ENCODE assay signal across 16 cellular contexts in genomic region chr15:57951328-57951932, GRCh38.
DNase-seq lines count a peak whose midpoint lies in the region; ATAC-seq and TF ChIP-seq lines count a peak whose summit lies in the region.
"Had no signal": no experiment of that assay in that cellular context is flagged by ENCODE, and none has a peak within 500 bp of the region (broad histone marks: within the 10 kb centered on the region; RNA-seq: fewer than 3 reads in every experiment).

No MANE protein-coding gene starts in this region.

- H3K79me1 ChIP-seq in H9 (ENCODE audit: insufficient read depth, low read depth, low read length, poor library complexity, severe bottlenecking), result no peaks in the 10 kb centered on the region

- H3K36me3 ChIP-seq in HEK293 (ENCODE audit: control insufficient read depth in 2 of 2, insufficient read depth in 1 of 2, low read length in 2 of 2), result no peaks in the 10 kb centered on the region
- H3K36me3 ChIP-seq: BLaER1 treated with 17β-estradiol and CSF1 and Interleukin-3, amounts not matched to agents 10 nM and 100 nM had no signal

- H3K4me1 Mint-ChIP-seq in nephron, result peaks cover 27% of the 10 kb centered on the region
- H3K4me1 Mint-ChIP-seq in H9, result peaks cover 0 to 6% of the 10 kb centered on the region in 2 experiments; a peak in 2 of 4 replicates
- H3K4me1 Mint-ChIP-seq: B cell had no signal

- H4K20me1 ChIP-seq in H9 (ENCODE audit: control insufficient read depth, insufficient read depth, insufficient read length), result no peaks in the 10 kb centered on the region
- H4K20me1 ChIP-seq: BLaER1 treated with 17β-estradiol and CSF1 and Interleukin-3, amounts not matched to agents 10 nM and 100 nM had no signal

- H4K8ac ChIP-seq in H9 (replicated peaks; ENCODE audit: insufficient read length, low read depth, low read length), result no peak overlapping the region

- H4K91ac ChIP-seq in H9 (ENCODE audit: insufficient read length, low read depth, low read length), result no peak overlapping the region

- no peak overlapping the region for H3K23ac ChIP-seq in H9 (ENCODE audit: insufficient read length, low read depth, low read length)

- H2BK120ac ChIP-seq in H9 (ENCODE audit: low read depth, low read length, poor library complexity, severe bottlenecking), result no peak overlapping the region

- H2BK15ac ChIP-seq in H9 (ENCODE audit: low read depth, low read length), result no peak overlapping the region

- H3K79me2 ChIP-seq in H9 (ENCODE audit: insufficient read depth, low read length), result no peaks in the 10 kb centered on the region

- H3K4ac ChIP-seq in H9 (ENCODE audit: low read depth, low read length), result no peak overlapping the region

- H2BK12ac ChIP-seq in H9 (ENCODE audit: insufficient read length, low read depth, low read length), result no peak overlapping the region

- no peak overlapping the region for H2BK5ac ChIP-seq in H9 (ENCODE audit: insufficient read length, low read length)

- H3T11ph ChIP-seq in H9 (ENCODE audit: low read length), result no peak overlapping the region

- H2BK20ac ChIP-seq in H9 (ENCODE audit: low read depth, low read length, poor library complexity, severe bottlenecking), result no peak overlapping the region

- H3K9ac ChIP-seq in H9 (ENCODE audit: extremely low read depth, insufficient read length, low read length), result no peak overlapping the region
- H3K9ac ChIP-seq: BLaER1 treated with 17β-estradiol and CSF1 and Interleukin-3, amounts not matched to agents 10 nM and 100 nM; GM23248 had no signal

- H3K27me3 Mint-ChIP-seq in nephron (ENCODE audit: low read depth) (no peaks in the 10 kb centered on the region), H9 (ENCODE audit: low read depth) (peaks cover 2% of the 10 kb centered on the region)

- H2AK5ac ChIP-seq in H9 (ENCODE audit: insufficient read length, low read length), result no peak overlapping the region

- H3K27ac ChIP-seq in HEK293 (ENCODE audit: extremely low read depth, low read depth, low read length) (no peak overlapping the region), H9 (ENCODE audit: insufficient read length, low read depth, low read length) (no peak overlapping the region)
- H3K27ac ChIP-seq: BLaER1 treated with 17β-estradiol and CSF1 and Interleukin-3, amounts not matched to agents 10 nM and 100 nM; GM23248 had no signal

- no peaks in the 10 kb centered on the region for H3K4me1 ChIP-seq in HEK293 (ENCODE audit: control insufficient read depth, insufficient read depth, low read length)
- no peaks in the 10 kb centered on the region for H3K4me1 ChIP-seq in H9 (ENCODE audit: insufficient read depth, low read length)
- H3K4me1 ChIP-seq: BLaER1 treated with 17β-estradiol and CSF1 and Interleukin-3, amounts not matched to agents 10 nM and 100 nM had no signal

- H3K9me3 Mint-ChIP-seq in nephron (no peaks in the 10 kb centered on the region), H9 (no peaks in the 10 kb centered on the region; a peak in 1 of 5 replicates)
- H3K9me3 Mint-ChIP-seq: CD8-positive, alpha-beta T cell had no signal

- H3K56ac ChIP-seq in H9 (ENCODE audit: insufficient read length, low read depth, low read length), result no peak overlapping the region

- H3K36me3 Mint-ChIP-seq in nephron (ENCODE audit: low read depth), result peaks cover 21% of the 10 kb centered on the region
- H3K36me3 Mint-ChIP-seq in H9 (ENCODE audit: insufficient read depth in 1 of 3, low read depth in 3 of 3), result no peaks in the 10 kb centered on the region
- H3K36me3 Mint-ChIP-seq: CD8-positive, alpha-beta T cell had no signal

- H3K9me3 ChIP-seq in HEK293 (ENCODE audit: control insufficient read depth, insufficient read depth, low read depth, low read length) (no peaks in the 10 kb centered on the region), H9 (ENCODE audit: control insufficient read depth, low read depth, low read length) (no peaks in the 10 kb centered on the region)
- H3K9me3 ChIP-seq: BLaER1 treated with 17β-estradiol and CSF1 and Interleukin-3, amounts not matched to agents 10 nM and 100 nM had no signal

- WGBS in H9 (ENCODE audit: extremely low coverage, insufficient read length, low lambda C conversion rate), result no CpG with 5 or more reads among the region's 7 CpGs

- DNase-seq in OCI-M1 (lab: John Stamatoyannopoulos, UW), result peak; percentile 16
- DNase-seq in H9, result no peak
- DNase-seq: CD8-positive, alpha-beta T cell; DMS 273 treated with DMSO at 0.1 percent for 48 hours; DMS53; DND-41; EL; GM23248 had no signal

- no peak overlapping the region for H3K4me3 ChIP-seq in HEK293 (ENCODE audit: low read depth, low read length)
- H3K4me3 ChIP-seq: BLaER1 treated with 17β-estradiol and CSF1 and Interleukin-3, amounts not matched to agents 10 nM and 100 nM; GM12878; GM23248 had no signal

- no peak overlapping the region for H4K5ac ChIP-seq in H9 (ENCODE audit: insufficient read length, low read depth, low read length)

- H3K18ac ChIP-seq in H9 (ENCODE audit: insufficient read length, low read depth, low read length), result no peak overlapping the region

- no peak overlapping the region for H2AFZ ChIP-seq in H9 (ENCODE audit: low read length)
- H2AFZ ChIP-seq: GM23248 had no signal

- H3K27ac Mint-ChIP-seq in nephron (peak overlapping the region; percentile 12 to 45 (median 27)), H9 (no peak overlapping the region; a peak in 1 of 7 replicates)
- H3K27ac Mint-ChIP-seq: B cell; CD8-positive, alpha-beta T cell had no signal

- no peak for ATAC-seq in HG03565 (IDR thresholded peaks at IDR 0.05; ENCODE audit: unreplicated experiment)
- ATAC-seq in HG03432 (IDR thresholded peaks at IDR 0.05; ENCODE audit: unreplicated experiment), result no peak
- ATAC-seq: CD8-positive, alpha-beta T cell; GM12878; HCT116 had no signal

- H3K4me2 ChIP-seq in H9 (ENCODE audit: insufficient read depth, insufficient read length, low read length), result no peak overlapping the region
- H3K4me2 ChIP-seq: BLaER1 treated with 17β-estradiol and CSF1 and Interleukin-3, amounts not matched to agents 10 nM and 100 nM had no signal

- H3K27me3 ChIP-seq in H9 (ENCODE audit: insufficient read depth, low read length), result no peaks in the 10 kb centered on the region
- H3K27me3 ChIP-seq: BLaER1 treated with 17β-estradiol and CSF1 and Interleukin-3, amounts not matched to agents 10 nM and 100 nM had no signal

- H3K23me2 ChIP-seq in H9 (ENCODE audit: insufficient read length, low read depth, low read length, poor library complexity, severe bottlenecking), result no peaks in the 10 kb centered on the region

- no peak overlapping the region for H3K14ac ChIP-seq in H9 (ENCODE audit: insufficient read depth, low read length)

- CTCF ChIA-PET in HEK293 (lab: Yijun Ruan, JAX), result no interaction called here

- H3K4me3 Mint-ChIP-seq in nephron (no peak overlapping the region), H9 (no peak overlapping the region)
- H3K4me3 Mint-ChIP-seq: B cell; CD8-positive, alpha-beta T cell had no signal

- no peak for TF ChIP-seq CTCF in HEK293 (tag by site-specific recombination; IDR thresholded peaks at IDR 0.05)
- no peak for TF ChIP-seq CTCF in nephron (IDR thresholded peaks at IDR 0.05; ENCODE audit: unreplicated experiment in 3 of 3)
- TF ChIP-seq CTCF in H9 (conservative IDR thresholded peaks at IDR 0.05), result no peak

- POLR2A ChIA-PET in HEK293 (lab: Yijun Ruan, JAX), result no interaction called here

TF ChIP-seq in HEK293, 187 proteins besides CTCF, POLR2A, EP300 and RAD21:
- TF ChIP-seq SCRT2 (tag by site-specific recombination; IDR thresholded peaks at IDR 0.05) (peak; percentile 62; the same call in 1 of the 2 replicates), ZNF174 (tag by site-specific recombination; IDR thresholded peaks at IDR 0.05) (no peak)

Comparison
In these comparisons a context has a peak if more than half of its experiments do, and no peak if none do; other contexts are left out.
1. H3K27ac Mint-ChIP-seq: peak in nephron (3 of 3); none in H9 (0 of 3).